6 cellular contexts compared by ENCODE assay signal in the genomic region with DNA sequence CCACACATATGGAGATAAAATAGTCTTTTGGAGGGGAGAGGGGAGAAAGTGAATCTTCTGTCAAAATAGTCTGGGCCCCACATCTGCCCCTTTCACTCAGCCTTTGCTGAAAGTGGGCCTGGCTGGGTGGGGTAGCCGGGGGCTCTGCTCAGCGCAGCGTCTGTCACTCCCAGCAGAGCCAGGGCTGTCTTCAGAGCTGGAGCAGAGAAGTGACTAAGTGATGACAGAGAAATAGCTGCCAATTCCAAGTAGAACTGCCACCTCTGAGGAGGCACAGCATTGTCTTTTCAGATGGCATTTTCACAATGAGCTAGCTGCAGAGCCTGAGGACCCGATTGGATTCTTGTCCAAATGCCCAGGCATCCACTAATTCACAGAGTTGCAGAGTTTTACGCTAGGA. TPM values are rescaled to one million over a fixed set of nuclear protein-coding genes. Genes with fewer than 3 reads are reported as not detected.
A peak's percentile ranks its signal among the peaks of the same experiment; 100 is the strongest.
DNase-seq lines count a peak whose midpoint lies in the region; ATAC-seq and TF ChIP-seq lines count a peak whose summit lies in the region.
"Not testable (repeated sequence)": the region's sequence is repeated elsewhere in the genome, so short reads cannot be mapped to it uniquely, and the experiment has no call there.

No MANE protein-coding gene starts in this region.

- ATAC-seq in Right ventricle myocardium superior (ENCODE audit: poor library complexity) (peak; percentile 84), heart right ventricle (peak in 7 of 8 donors; percentile 51 to 86 (median 76)), right cardiac atrium (peak; percentile 68 to 75), psoas muscle (peak in 3 of 4 donors; percentile 35 to 65 (median 42))

- TF ChIP-seq CTCF in brain (conservative IDR thresholded peaks at IDR 0.05); heart right ventricle (IDR thresholded peaks at IDR 0.05); left ventricle myocardium inferior (IDR thresholded peaks at IDR 0.05; ENCODE audit: borderline replicate concordance); psoas muscle (IDR thresholded peaks at IDR 0.05): not testable (repeated sequence)

- not testable (repeated sequence) for H3K9me3 ChIP-seq in heart right ventricle; left ventricle myocardium inferior (replicated peaks); right cardiac atrium (ENCODE audit: control insufficient read depth, low read length); psoas muscle

- whole genome bisulfite sequencing in heart right ventricle, 2 donors: 22 to 42% methylated on average over 5 of the region's 5 CpGs
- 50% methylated on average over 5 of the region's 5 CpGs for WGBS in right cardiac atrium
- WGBS in psoas muscle, 3 donors: 53 to 58% (median 55%) methylated on average over 5 of the region's 5 CpGs

- not testable (repeated sequence) for H3K4me3 ChIP-seq in heart right ventricle; left ventricle myocardium inferior; right cardiac atrium (ENCODE audit: low read length); psoas muscle

- H3K4me1 ChIP-seq in heart right ventricle (peaks cover 0 to 16% (median 8%) of the 10 kb centered on the region in 9 donors), left ventricle myocardium inferior (peaks cover 14% of the 10 kb centered on the region)
- H3K4me1 ChIP-seq in right cardiac atrium (ENCODE audit: control insufficient read depth, insufficient read depth, low read length); psoas muscle: not testable (repeated sequence)

- H3K27me3 Mint-ChIP-seq in brain: not testable (repeated sequence)

- H3K27ac Mint-ChIP-seq in brain: peak overlapping the region in 4 of 5 experiments; percentile 10 to 83 (median 60)

- not testable (repeated sequence) for H3K36me3 ChIP-seq in heart right ventricle; left ventricle myocardium inferior; psoas muscle (ENCODE audit: insufficient read depth in 1 of 2, low read depth in 1 of 2)

- H3K36me3 Mint-ChIP-seq in brain: not testable (repeated sequence)

- intact Hi-C loops in Right ventricle myocardium superior (cut with DNase I); left ventricle myocardium inferior (cut with micrococcal nuclease); right cardiac atrium (cut with DNase I); psoas muscle (cut with DNase I): not testable (repeated sequence)
- intact Hi-C loops in heart right ventricle (cut with DNase I): loop anchor here in 1 of 10 donors (10.0 kb wide), 1 partner anchor 62 kb away; no protein-coding TSS in a partner anchor

- DNase-seq in Right ventricle myocardium superior, heart right ventricle, left ventricle myocardium inferior, right cardiac atrium, psoas muscle: not testable (repeated sequence)

- not testable (repeated sequence) for H3K27me3 ChIP-seq in heart right ventricle; left ventricle myocardium inferior (ENCODE audit: low read depth); right cardiac atrium (ENCODE audit: control insufficient read depth, insufficient read depth); psoas muscle (ENCODE audit: insufficient read depth in 3 of 3, low read length in 2 of 3)

- peak overlapping the region in 1 of 10 donors; percentile 30 for H3K27ac ChIP-seq in heart right ventricle
- H3K27ac ChIP-seq in left ventricle myocardium inferior (replicated peaks): peak overlapping the region; percentile 19
- not testable (repeated sequence) for H3K27ac ChIP-seq in right cardiac atrium (ENCODE audit: low read length); psoas muscle

- H3K4me3 Mint-ChIP-seq in brain: peak overlapping the region in 2 of 5 experiments; percentile 39 to 70

- not testable (repeated sequence) for H3K9me3 Mint-ChIP-seq in brain

- peaks cover 25% of the 10 kb centered on the region for H3K4me1 Mint-ChIP-seq in brain

RNA-seq across cellular contexts. Expression of a gene that starts 34.5 kb away (rescaled TPM):
- 27.5 TPM for polyA plus RNA-seq in brain (ENCODE audit: insufficient read depth, low read depth, low replicate concordance)
- total RNA-seq in Right ventricle myocardium superior: 25.1 TPM
- total RNA-seq in heart right ventricle: 10 to 100 TPM; 22.0 to 34.1 (median 24.9) TPM
- polyA plus RNA-seq in heart right ventricle: 10 to 100 TPM; 13.3 to 15.9 TPM
- total RNA-seq in left ventricle myocardium inferior: 25.3 TPM
- total RNA-seq in right cardiac atrium: 10 to 100 TPM; 19.8 to 23.0 (median 22.0) TPM
- 12.9 TPM for polyA plus RNA-seq in right cardiac atrium
- 10 to 100 TPM; 27.7 to 65.6 (median 40.4) TPM for total RNA-seq in psoas muscle
- polyA plus RNA-seq in psoas muscle: 10 to 100 TPM; 25.6 to 69.6 (median 32.4) TPM
